In genomic region chr12:26790645-26790994, GRCh38 we compare ENCODE assay signal across 15 cellular contexts. TPM values are rescaled to one million over a fixed set of nuclear protein-coding genes. Genes with fewer than 3 reads are reported as not detected.
DNase-seq lines count a peak whose midpoint lies in the region; ATAC-seq, FAIRE-seq and TF ChIP-seq lines count a peak whose summit lies in the region.
"Had no signal": no experiment of that assay in that cellular context is flagged by ENCODE, and none has a peak within 500 bp of the region (broad histone marks: within the 10 kb centered on the region; RNA-seq: fewer than 3 reads in every experiment).

No MANE protein-coding gene starts in this region.

- H3K4me3 ChIP-seq in OCI-LY3 (ENCODE audit: low read length): peak overlapping the region; percentile 27; the same call in 1 of the 2 replicates
- H3K4me3 ChIP-seq in endothelial cell of umbilical vein (replicated peaks in 1 of 3; ENCODE audit: insufficient read depth in 1 of 3, low read depth in 1 of 3, low read length in 3 of 3): no peak overlapping the region
- H3K4me3 ChIP-seq in skeletal muscle satellite cell (ENCODE audit: low read length): no peak overlapping the region

- BruUV-seq in endothelial cell of umbilical vein (replicated peaks; lab: Mats Ljungman, UMichigan) (no TSS peak), MCF 10A (replicated peaks; lab: Mats Ljungman, UMichigan) (no TSS peak)

- H3K4me3 Mint-ChIP-seq in MCF 10A (ENCODE audit: unreplicated experiment): no peak overlapping the region
- H3K4me3 Mint-ChIP-seq: activated B cell treated with CpG ODN at 0.5 μM for 24 hours; T-helper 1 cell treated with Interleukin-12 subunit alpha and Interleukin-12 subunit beta and Interleukin-4 antibody, amounts not matched to agents 30 μg/mL and 1 μg/mL, for 36 hours had no signal

- TF ChIP-seq POLR2A in endothelial cell of umbilical vein (IDR thresholded peaks at IDR 0.05; ENCODE audit: low read depth, low read length): no peak

- H3K27ac Mint-ChIP-seq in MCF 10A (ENCODE audit: low read depth, unreplicated experiment): no peak overlapping the region
- H3K27ac Mint-ChIP-seq: activated T-helper 2 cell treated with anti-CD3 and anti-CD28 coated beads, Interferon-gamma antibody, Interleukin-2, Interleukin-4, amounts not matched to agents 10 μg/mL and 5 μg/mL and 100 μg/mL, durations not matched to agents 14 hours and 24 hours and 36 hours; T-helper 1 cell treated with Interleukin-12 subunit alpha and Interleukin-12 subunit beta and Interleukin-4 antibody, amounts not matched to agents 30 μg/mL and 1 μg/mL, for 36 hours had no signal

- no peak for FAIRE-seq in endothelial cell of umbilical vein (lab: Jason Lieb, UNC)

- H3K4me2 ChIP-seq in OCI-LY3 (ENCODE audit: low read length): peak overlapping the region; percentile 64
- H3K4me2 ChIP-seq in endothelial cell of umbilical vein (ENCODE audit: insufficient read depth, low read length): no peak overlapping the region
- H3K4me2 ChIP-seq in skeletal muscle satellite cell (ENCODE audit: low read length): peak overlapping the region; percentile 37

- intact Hi-C loops in endothelial cell of umbilical vein (cut with micrococcal nuclease) (no loop called here), MCF 10A (cut with micrococcal nuclease) (no loop called here)

- no peaks in the 10 kb centered on the region for H3K9me3 Mint-ChIP-seq in MCF 10A (ENCODE audit: unreplicated experiment)
- H3K9me3 Mint-ChIP-seq: activated B cell treated with CpG ODN at 0.5 μM for 24 hours; activated T-helper 2 cell treated with anti-CD3 and anti-CD28 coated beads, Interferon-gamma antibody, Interleukin-2, Interleukin-4, amounts not matched to agents 10 μg/mL and 5 μg/mL and 100 μg/mL, durations not matched to agents 14 hours and 24 hours and 36 hours; T-helper 1 cell treated with Interleukin-12 subunit alpha and Interleukin-12 subunit beta and Interleukin-4 antibody, amounts not matched to agents 30 μg/mL and 1 μg/mL, for 36 hours had no signal

- H3K79me2 ChIP-seq in OCI-LY3 (ENCODE audit: low read length) (peaks cover 71% of the 10 kb centered on the region), endothelial cell of umbilical vein (ENCODE audit: control insufficient read depth, insufficient read depth, low read length) (peaks cover 12% of the 10 kb centered on the region)

- H3K36me3 ChIP-seq in OCI-LY3 (replicated peaks; ENCODE audit: low read depth, low read length) (peaks cover 44% of the 10 kb centered on the region), endothelial cell of umbilical vein (ENCODE audit: control insufficient read depth in 2 of 2, extremely low read depth in 1 of 2, insufficient read depth in 2 of 2, low read length in 2 of 2) (no peaks in the 10 kb centered on the region), skeletal muscle satellite cell (ENCODE audit: insufficient read depth, low read length) (no peaks in the 10 kb centered on the region)

- peak; percentile 28 for ATAC-seq in GM18511 (IDR thresholded peaks at IDR 0.05; ENCODE audit: unreplicated experiment)
- ATAC-seq: right cardiac atrium had no signal

- no peaks in the 10 kb centered on the region for H3K9me1 ChIP-seq in endothelial cell of umbilical vein (replicated peaks; ENCODE audit: control insufficient read depth, extremely low read depth, insufficient read depth, low read length)

- H3K27ac ChIP-seq in OCI-LY3 (ENCODE audit: low read length): peak overlapping the region; percentile 74
- H3K27ac ChIP-seq in endothelial cell of umbilical vein (ENCODE audit: insufficient read depth, low read depth, low read length): no peak overlapping the region

- no peaks in the 10 kb centered on the region for H3K27me3 ChIP-seq in OCI-LY3 (ENCODE audit: low read depth, low read length)
- H3K27me3 ChIP-seq in endothelial cell of umbilical vein (ENCODE audit: control insufficient read depth in 2 of 2, insufficient read depth in 2 of 2, low read length in 2 of 2): no peaks in the 10 kb centered on the region
- H3K27me3 ChIP-seq in skeletal muscle satellite cell (ENCODE audit: control insufficient read depth, insufficient read depth, low read length): no peaks in the 10 kb centered on the region

- dilution Hi-C loops in endothelial cell of umbilical vein (cut with MboI; ENCODE audit: extremely low pct_ligation_motif_present, low sequenced_read_pairs): no loop called here

- H3K4me1 Mint-ChIP-seq in MCF 10A (ENCODE audit: insufficient read depth, unreplicated experiment): peaks cover 29% of the 10 kb centered on the region

- H2AFZ ChIP-seq in OCI-LY3 (ENCODE audit: low read depth, low read length): no peak overlapping the region
- no peak overlapping the region for H2AFZ ChIP-seq in endothelial cell of umbilical vein (ENCODE audit: low read depth, low read length)

- H3K9me3 ChIP-seq in OCI-LY3 (ENCODE audit: insufficient read depth, low read length) (no peaks in the 10 kb centered on the region), endothelial cell of umbilical vein (replicated peaks; ENCODE audit: control insufficient read depth, insufficient read depth, low read length) (no peaks in the 10 kb centered on the region), skeletal muscle satellite cell (replicated peaks; ENCODE audit: low read length) (no peaks in the 10 kb centered on the region)

- H3K4me1 ChIP-seq in OCI-LY3 (ENCODE audit: low read length) (peaks cover 32% of the 10 kb centered on the region), endothelial cell of umbilical vein (ENCODE audit: control insufficient read depth, extremely low read depth, insufficient read depth, low read length) (peaks cover 39% of the 10 kb centered on the region), skeletal muscle satellite cell (ENCODE audit: control insufficient read depth, insufficient read depth, low read length) (peaks cover 53% of the 10 kb centered on the region)

- peaks cover 4% of the 10 kb centered on the region for H3K36me3 Mint-ChIP-seq in MCF 10A (ENCODE audit: insufficient read depth, unreplicated experiment)

- TF ChIP-seq CTCF in OCI-LY3 (IDR thresholded peaks at IDR 0.05; ENCODE audit: low read depth, low read length) (no peak), endothelial cell of umbilical vein (IDR thresholded peaks at IDR 0.05; ENCODE audit: extremely low read depth in 1 of 2, insufficient read depth in 1 of 2, low read depth in 1 of 2, low read length in 2 of 2) (no peak), MCF 10A (IDR thresholded peaks at IDR 0.05; ENCODE audit: unreplicated experiment) (no peak)

- POLR2A ChIA-PET in endothelial cell of umbilical vein (lab: Charles Lee) (interaction anchor here (1.0 kb wide), 1 partner anchor 42 kb away, joined by 3 read pairs; the partner anchor contains the start of gene ITPR2), MCF 10A (lab: Yijun Ruan, JAX) (interaction anchor here (0.6 to 2.3 kb wide), 4 partner anchors 9 to 42 kb away, joined by 3 to 9 read pairs (median 4); partner anchors contain the start of gene ITPR2)

- peaks cover 12% of the 10 kb centered on the region; the same call in 1 of the 2 replicates for H4K20me1 ChIP-seq in OCI-LY3 (ENCODE audit: insufficient read depth, low read length)
- H4K20me1 ChIP-seq in endothelial cell of umbilical vein (replicated peaks; ENCODE audit: control insufficient read depth, extremely low read depth, insufficient read depth, low read length): no peaks in the 10 kb centered on the region

- H3K27me3 Mint-ChIP-seq in MCF 10A (ENCODE audit: insufficient read depth, unreplicated experiment): no peaks in the 10 kb centered on the region
- H3K27me3 Mint-ChIP-seq: activated B cell treated with CpG ODN at 0.5 μM for 24 hours had no signal

- H3K9ac ChIP-seq in OCI-LY3 (ENCODE audit: low read length) (no peak overlapping the region), endothelial cell of umbilical vein (replicated peaks; ENCODE audit: extremely low read depth, insufficient read depth, low read length) (no peak overlapping the region), skeletal muscle satellite cell (ENCODE audit: low read depth, low read length) (no peak overlapping the region)

- CTCF ChIA-PET in endothelial cell of umbilical vein (lab: Charles Lee): interaction anchor here (1.3 to 1.8 kb wide), 3 partner anchors 15 to 89 kb away, joined by 3 to 5 read pairs (median 4); no protein-coding TSS in a partner anchor
- CTCF ChIA-PET in MCF 10A (lab: Yijun Ruan, JAX): no interaction called here

- DNase-seq in endothelial cell of umbilical vein (ENCODE audit: low read depth, low spot score) (peak; percentile 49), MCF 10A (ENCODE audit: unreplicated experiment) (no peak), GOT3 (lab: John Stamatoyannopoulos, UW) (no peak), SKM-1 treated with dmso at 0.1 percent for 144 hours (lab: John Stamatoyannopoulos, UW; ENCODE audit: unreplicated experiment) (no peak)
- DNase-seq: activated B cell treated with CpG ODN at 0.5 μM for 24 hours; activated CD8-positive, alpha-beta memory T cell treated with anti-CD3 and anti-CD28 coated beads for 24 hours; NCI-H345; right cardiac atrium; stimulated activated CD4-positive, alpha-beta T cell treated with anti-CD3 and anti-CD28 coated beads, Interleukin-2, amount 100 ng/mL, for 24 hours; substantia nigra had no signal

TF ChIP-seq in endothelial cell of umbilical vein, 7 proteins besides CTCF, POLR2A, EP300 and RAD21:
- TF ChIP-seq POLR2AphosphoS5 (IDR thresholded peaks at IDR 0.05; ENCODE audit: insufficient read depth, low read depth, low read length) (no peak), GATA2 (IDR thresholded peaks at IDR 0.05; ENCODE audit: insufficient read depth, insufficient read length, low read depth, low read length) (no peak), FOS (IDR thresholded peaks at IDR 0.05; ENCODE audit: borderline replicate concordance, insufficient read depth, low read length) (no peak), JUN (IDR thresholded peaks at IDR 0.05; ENCODE audit: borderline replicate concordance, insufficient read depth, insufficient read length, low read depth) (no peak), MYC (IDR thresholded peaks at IDR 0.05; ENCODE audit: low read depth, low read length) (no peak), EZH2 (IDR thresholded peaks at IDR 0.05; ENCODE audit: borderline replicate concordance, low read depth, low read length, severe bottlenecking) (no peak)
- TF ChIP-seq, protein P1, sequence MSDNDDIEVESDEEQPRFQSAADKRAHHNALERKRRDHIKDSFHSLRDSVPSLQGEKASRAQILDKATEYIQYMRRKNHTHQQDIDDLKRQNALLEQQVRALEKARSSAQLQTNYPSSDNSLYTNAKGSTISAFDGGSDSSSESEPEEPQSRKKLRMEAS (IDR thresholded peaks at IDR 0.05; ENCODE audit: insufficient read depth, insufficient read length): no peak

RNA-seq across cellular contexts. Expression of gene ITPR2, which starts 42.4 kb away (rescaled TPM):
- total RNA-seq in endothelial cell of umbilical vein (86.8 and 88.5 TPM in 2 replicates), MCF 10A (2022) (14.3 and 15.7 TPM in 2 replicates)
- polyA plus RNA-seq in endothelial cell of umbilical vein: 8.7 and 16.2 TPM in 2 replicates
- 16.2 and 17.4 TPM in 2 replicates for polyA plus RNA-seq in endothelial cell of umbilical vein (2011; cell fraction: cytosol; rRNA removed)
- polyA plus RNA-seq in endothelial cell of umbilical vein (2011; cell fraction: nucleus; rRNA removed): 41.9 and 52.4 TPM in 2 replicates
- 72.6 and 81.9 TPM in 2 replicates for polyA plus RNA-seq in endothelial cell of umbilical vein (2012)
- 136 and 148 TPM in 2 replicates for polyA minus RNA-seq in endothelial cell of umbilical vein
- 18.2 TPM for polyA minus RNA-seq in endothelial cell of umbilical vein (2011; cell fraction: cytosol; rRNA and poly(A)+ RNA removed)
- 292 and 418 TPM in 2 replicates for polyA minus RNA-seq in endothelial cell of umbilical vein (2011; cell fraction: nucleus; rRNA and poly(A)+ RNA removed)
- total RNA-seq in skeletal muscle satellite cell (2012; rRNA removed): 10.1 and 11.8 TPM in 2 replicates
